In the genomic region with DNA sequence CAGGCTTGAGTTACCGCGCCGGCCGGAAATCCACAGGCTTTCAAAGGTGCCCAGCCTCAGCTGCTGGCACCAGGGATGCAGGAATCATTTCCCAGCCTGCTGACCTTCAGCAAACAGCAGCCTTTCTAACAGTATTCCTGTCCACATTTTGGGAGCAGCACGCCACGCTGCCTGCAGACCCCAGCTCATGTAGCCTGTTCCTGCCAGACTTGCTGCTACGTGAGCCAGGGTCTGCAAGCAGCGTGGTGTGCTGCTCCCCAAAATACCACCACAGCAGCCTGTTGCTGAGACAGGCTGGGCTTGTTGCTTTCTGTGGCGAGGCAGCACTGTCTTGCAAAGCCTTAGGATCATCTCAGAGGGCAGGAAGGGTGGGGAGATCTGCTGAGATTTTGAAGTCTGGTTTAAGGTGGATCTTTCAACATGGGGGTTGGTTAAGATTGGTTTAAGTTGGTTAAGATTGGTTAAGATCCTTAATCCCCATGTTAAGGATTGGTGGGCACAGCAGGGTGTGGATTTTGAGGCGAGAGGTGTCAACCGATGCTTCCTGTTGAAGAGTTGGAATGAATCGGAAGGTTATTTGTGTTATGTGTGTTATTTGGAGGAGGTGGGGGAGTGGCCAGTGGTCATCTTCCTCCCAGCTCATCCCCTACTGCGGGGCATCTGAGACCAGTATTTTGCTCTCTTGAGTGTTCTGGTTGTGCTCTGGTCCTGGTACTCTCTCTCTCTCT, we compare ENCODE assay signal across 1 cellular context.
TF ChIP-seq lines count a peak whose summit lies in the region.

No MANE protein-coding gene starts in this region.

TF ChIP-seq in SK-N-SH, 30 proteins besides CTCF, POLR2A, EP300 and RAD21 (continued from another document):
- TF ChIP-seq MAX (IDR thresholded peaks at IDR 0.05; ENCODE audit: low read depth) (no peak), TCF12 (IDR thresholded peaks at IDR 0.05) (no peak), SIN3A (IDR thresholded peaks at IDR 0.05; ENCODE audit: borderline replicate concordance, low read depth, low read length) (no peak), NFIC (IDR thresholded peaks at IDR 0.05; ENCODE audit: borderline replicate concordance) (no peak), MXI1 (IDR thresholded peaks at IDR 0.05; ENCODE audit: low read depth, low read length) (no peak), CHD2 (IDR thresholded peaks at IDR 0.05; ENCODE audit: low read length, partially characterized antibody) (no peak), FOXM1 (IDR thresholded peaks at IDR 0.05; ENCODE audit: low read depth) (no peak), USF1 (IDR thresholded peaks at IDR 0.05; ENCODE audit: borderline replicate concordance, low read depth) (no peak), RFX5 (IDR thresholded peaks at IDR 0.05; ENCODE audit: low read length) (no peak), JUND (IDR thresholded peaks at IDR 0.05) (no peak)
- TF ChIP-seq, protein P1, sequence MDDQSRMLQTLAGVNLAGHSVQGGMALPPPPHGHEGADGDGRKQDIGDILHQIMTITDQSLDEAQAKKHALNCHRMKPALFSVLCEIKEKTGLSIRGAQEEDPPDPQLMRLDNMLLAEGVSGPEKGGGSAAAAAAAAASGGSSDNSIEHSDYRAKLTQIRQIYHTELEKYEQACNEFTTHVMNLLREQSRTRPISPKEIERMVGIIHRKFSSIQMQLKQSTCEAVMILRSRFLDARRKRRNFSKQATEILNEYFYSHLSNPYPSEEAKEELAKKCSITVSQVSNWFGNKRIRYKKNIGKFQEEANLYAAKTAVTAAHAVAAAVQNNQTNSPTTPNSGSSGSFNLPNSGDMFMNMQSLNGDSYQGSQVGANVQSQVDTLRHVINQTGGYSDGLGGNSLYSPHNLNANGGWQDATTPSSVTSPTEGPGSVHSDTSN (IDR thresholded peaks at IDR 0.05), result no peak
- TF ChIP-seq, protein P2, sequence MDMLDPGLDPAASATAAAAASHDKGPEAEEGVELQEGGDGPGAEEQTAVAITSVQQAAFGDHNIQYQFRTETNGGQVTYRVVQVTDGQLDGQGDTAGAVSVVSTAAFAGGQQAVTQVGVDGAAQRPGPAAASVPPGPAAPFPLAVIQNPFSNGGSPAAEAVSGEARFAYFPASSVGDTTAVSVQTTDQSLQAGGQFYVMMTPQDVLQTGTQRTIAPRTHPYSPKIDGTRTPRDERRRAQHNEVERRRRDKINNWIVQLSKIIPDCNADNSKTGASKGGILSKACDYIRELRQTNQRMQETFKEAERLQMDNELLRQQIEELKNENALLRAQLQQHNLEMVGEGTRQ (IDR thresholded peaks at IDR 0.05; ENCODE audit: borderline replicate concordance, low read depth, low read length), result no peak
- TF ChIP-seq, protein P3, sequence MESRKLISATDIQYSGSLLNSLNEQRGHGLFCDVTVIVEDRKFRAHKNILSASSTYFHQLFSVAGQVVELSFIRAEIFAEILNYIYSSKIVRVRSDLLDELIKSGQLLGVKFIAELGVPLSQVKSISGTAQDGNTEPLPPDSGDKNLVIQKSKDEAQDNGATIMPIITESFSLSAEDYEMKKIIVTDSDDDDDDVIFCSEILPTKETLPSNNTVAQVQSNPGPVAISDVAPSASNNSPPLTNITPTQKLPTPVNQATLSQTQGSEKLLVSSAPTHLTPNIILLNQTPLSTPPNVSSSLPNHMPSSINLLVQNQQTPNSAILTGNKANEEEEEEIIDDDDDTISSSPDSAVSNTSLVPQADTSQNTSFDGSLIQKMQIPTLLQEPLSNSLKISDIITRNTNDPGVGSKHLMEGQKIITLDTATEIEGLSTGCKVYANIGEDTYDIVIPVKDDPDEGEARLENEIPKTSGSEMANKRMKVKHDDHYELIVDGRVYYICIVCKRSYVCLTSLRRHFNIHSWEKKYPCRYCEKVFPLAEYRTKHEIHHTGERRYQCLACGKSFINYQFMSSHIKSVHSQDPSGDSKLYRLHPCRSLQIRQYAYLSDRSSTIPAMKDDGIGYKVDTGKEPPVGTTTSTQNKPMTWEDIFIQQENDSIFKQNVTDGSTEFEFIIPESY (IDR thresholded peaks at IDR 0.05; ENCODE audit: borderline replicate concordance, low read depth), result no peak
